In genomic region chr18:38450876-38451275, GRCh38 we compare ENCODE assay signal across 17 cellular contexts.
"Had no signal": no experiment of that assay in that cellular context is flagged by ENCODE, and none has a peak within 500 bp of the region (broad histone marks: within the 10 kb centered on the region; RNA-seq: fewer than 3 reads in every experiment).

No MANE protein-coding gene starts in this region.

- H3K4me3 Mint-ChIP-seq: activated CD4-positive, alpha-beta T cell treated with anti-CD3 and anti-CD28 coated beads for 36 hours; activated CD8-positive, alpha-beta T cell treated with anti-CD3 and anti-CD28 coated beads for 36 hours; activated naive CD8-positive, alpha-beta T cell treated with anti-CD3 and anti-CD28 coated beads, Interleukin-2, amount 50 U/mL, for 24 hours; activated T-cell treated with anti-CD3 and anti-CD28 coated beads, Interleukin-2, amount 50 U/mL, for 72 hours; immature natural killer cell; nephron had no signal

- H3K27ac Mint-ChIP-seq: activated CD4-positive, alpha-beta T cell treated with anti-CD3 and anti-CD28 coated beads for 36 hours; activated CD8-positive, alpha-beta T cell treated with anti-CD3 and anti-CD28 coated beads for 36 hours; activated naive CD8-positive, alpha-beta T cell treated with anti-CD3 and anti-CD28 coated beads, Interleukin-2, amount 50 U/mL, for 24 hours; activated T-cell treated with anti-CD3 and anti-CD28 coated beads, Interleukin-2, amount 50 U/mL, for 72 hours; immature natural killer cell; nephron had no signal

- H3K36me3 Mint-ChIP-seq: immature natural killer cell had no signal

- H3K9me3 ChIP-seq: ascending aorta, suprapubic skin, upper lobe of left lung had no signal

- H3K27me3 Mint-ChIP-seq: activated CD4-positive, alpha-beta T cell treated with anti-CD3 and anti-CD28 coated beads for 36 hours; activated CD8-positive, alpha-beta T cell treated with anti-CD3 and anti-CD28 coated beads for 36 hours; activated naive CD8-positive, alpha-beta T cell treated with anti-CD3 and anti-CD28 coated beads, Interleukin-2, amount 50 U/mL, for 24 hours had no signal

- H3K27me3 ChIP-seq: ascending aorta, suprapubic skin, upper lobe of left lung had no signal

- DNase-seq: activated CD4-positive, alpha-beta T cell treated with anti-CD3 and anti-CD28 coated beads for 36 hours; activated CD8-positive, alpha-beta memory T cell treated with anti-CD3 and anti-CD28 coated beads, Interleukin-2, amount 50 U/mL, for 4 hours; activated CD8-positive, alpha-beta T cell treated with anti-CD3 and anti-CD28 coated beads for 36 hours; activated naive CD8-positive, alpha-beta T cell treated with anti-CD3 and anti-CD28 coated beads, Interleukin-2, amount 50 U/mL, for 24 hours; activated T-cell treated with anti-CD3 and anti-CD28 coated beads, Interleukin-2, amount 50 U/mL, for 72 hours; central memory CD4-positive, alpha-beta T cell; cortex of kidney; immature natural killer cell; mammary epithelial cell; stimulated activated CD4-positive, alpha-beta T cell treated with anti-CD3 and anti-CD28 coated beads, Interleukin-4, amount 100 ng/mL, for 1 hour; stimulated activated CD8-positive, alpha-beta memory T cell treated with anti-CD3 and anti-CD28 coated beads, Interleukin-4, amount 100 ng/mL, for 48 hours; stimulated activated naive CD8-positive, alpha-beta T cell treated with anti-CD3 and anti-CD28 coated beads, Interleukin-15, Interleukin-2, amounts not matched to agents 100 U/mL and 50 U/mL, for 24 hours; upper lobe of left lung had no signal

- H3K9me3 Mint-ChIP-seq: activated CD8-positive, alpha-beta T cell treated with anti-CD3 and anti-CD28 coated beads for 36 hours; activated naive CD8-positive, alpha-beta T cell treated with anti-CD3 and anti-CD28 coated beads, Interleukin-2, amount 50 U/mL, for 24 hours; nephron had no signal

- H3K36me3 ChIP-seq: ascending aorta, suprapubic skin, upper lobe of left lung had no signal

- H3K4me3 ChIP-seq: ascending aorta, suprapubic skin, upper lobe of left lung had no signal

- H3K27ac ChIP-seq: ascending aorta, suprapubic skin, upper lobe of left lung, VCaP had no signal

- H3K4me1 ChIP-seq: ascending aorta, suprapubic skin had no signal

- H3K4me1 Mint-ChIP-seq: activated CD4-positive, alpha-beta T cell treated with anti-CD3 and anti-CD28 coated beads for 36 hours; activated naive CD8-positive, alpha-beta T cell treated with anti-CD3 and anti-CD28 coated beads, Interleukin-2, amount 50 U/mL, for 24 hours; immature natural killer cell; nephron had no signal
